ENCODE assay signal across 10 cellular contexts in genomic region chr3:27454914-27455313, GRCh38. TPM values are rescaled to one million over a fixed set of nuclear protein-coding genes. Genes with fewer than 3 reads are reported as not detected.
DNase-seq lines count a peak whose midpoint lies in the region; ATAC-seq lines count a peak whose summit lies in the region.
"Had no signal": no experiment of that assay in that cellular context is flagged by ENCODE, and none has a peak within 500 bp of the region (broad histone marks: within the 10 kb centered on the region; RNA-seq: fewer than 3 reads in every experiment).

No MANE protein-coding gene starts in this region.

- ATAC-seq in GM18909 (IDR thresholded peaks at IDR 0.05; ENCODE audit: poor library complexity, unreplicated experiment) (peak; percentile 77), HG02610 (IDR thresholded peaks at IDR 0.05; ENCODE audit: unreplicated experiment) (peak; percentile 68), sciatic nerve (peak; percentile 85)

- intact Hi-C loops in sciatic nerve (cut with DNase I) = no loop called here

- DNase-seq in RPMI7951 (ENCODE audit: low read depth) (peak; percentile 10), sciatic nerve (ENCODE audit: low spot score) (no peak), SKM-1 treated with dmso at 0.1 percent for 144 hours (lab: John Stamatoyannopoulos, UW; ENCODE audit: unreplicated experiment) (no peak), SHP77 treated with DMSO at 0.1 percent for 48 hours (lab: John Stamatoyannopoulos, UW) (no peak), NCI-H2171 (lab: John Stamatoyannopoulos, UW) (no peak)
- DNase-seq: foreskin melanocyte, NCI-H187 treated with DMSO at 0.1 percent for 48 hours, substantia nigra had no signal

RNA-seq across cellular contexts. Expression of gene SLC4A7, which starts 29.3 kb away (rescaled TPM):
- total RNA-seq in RPMI7951 (2014; rRNA removed; shearing (Covaris generic)) = 29.6 and 32.1 TPM in 2 replicates
- 52.2 TPM for total RNA-seq in sciatic nerve
